In genomic region chr3:153161714-153162512, GRCh38 we compare ENCODE assay signal across 1 cellular context.
TF ChIP-seq lines count a peak whose summit lies in the region.

TSS of gene RAP2B (plus strand) at chr3:153162226. CDS start at chr3:153162694, 468 bp downstream.

TF ChIP-seq in K562, 482 proteins besides CTCF, POLR2A, EP300 and RAD21 (continued from another document and continues in another):
- no peak for TF ChIP-seq SRF (CRISPR knock-in tag; IDR thresholded peaks at IDR 0.05)
- TF ChIP-seq ZNF77 (CRISPR knock-in tag; IDR thresholded peaks at IDR 0.05) = no peak
- TF ChIP-seq NFATC3 (IDR thresholded peaks at IDR 0.05) = no peak
- TF ChIP-seq TBP (optimal IDR thresholded peaks at IDR 0.05; ENCODE audit: low read depth, low read length) = peak; percentile 85
- TF ChIP-seq ZNF561 (CRISPR knock-in tag; conservative IDR thresholded peaks at IDR 0.05) = no peak
- no peak for TF ChIP-seq ZNF133 (CRISPR knock-in tag; IDR thresholded peaks at IDR 0.05)
- no peak for TF ChIP-seq ZSCAN29 (IDR thresholded peaks at IDR 0.05)
- TF ChIP-seq ZNF644 (tag; IDR thresholded peaks at IDR 0.05; ENCODE audit: low read depth) = no peak
- TF ChIP-seq SRSF3 (IDR thresholded peaks at IDR 0.05; ENCODE audit: insufficient read depth, low read length) = no peak
- peak in 1 of 2 experiments; percentile 68; a peak in 1 of 4 replicates for TF ChIP-seq HDAC1 (IDR thresholded peaks at IDR 0.05)
- TF ChIP-seq RBM15 (IDR thresholded peaks at IDR 0.05; ENCODE audit: insufficient read depth, low read length) = no peak
- no peak for TF ChIP-seq BRD4 (IDR thresholded peaks at IDR 0.05)
- no peak for TF ChIP-seq XRCC3 (IDR thresholded peaks at IDR 0.05)
- no peak for TF ChIP-seq KLF1 (tag; IDR thresholded peaks at IDR 0.05)
- no peak for TF ChIP-seq TCF7 (IDR thresholded peaks at IDR 0.05; ENCODE audit: borderline replicate concordance)
- TF ChIP-seq SNRNP70 (optimal IDR thresholded peaks at IDR 0.05; ENCODE audit: low read depth, low read length) = no peak
- TF ChIP-seq ARNT (IDR thresholded peaks at IDR 0.05) = no peak
- TF ChIP-seq SIN3B (IDR thresholded peaks at IDR 0.05; ENCODE audit: low read depth) = peak; percentile 53
- TF ChIP-seq CBFB (CRISPR knock-in tag; IDR thresholded peaks at IDR 0.05) = no peak; the same call in 1 of the 2 replicates
- no peak for TF ChIP-seq DNMT1 (IDR thresholded peaks at IDR 0.05)
- TF ChIP-seq, protein P1, sequence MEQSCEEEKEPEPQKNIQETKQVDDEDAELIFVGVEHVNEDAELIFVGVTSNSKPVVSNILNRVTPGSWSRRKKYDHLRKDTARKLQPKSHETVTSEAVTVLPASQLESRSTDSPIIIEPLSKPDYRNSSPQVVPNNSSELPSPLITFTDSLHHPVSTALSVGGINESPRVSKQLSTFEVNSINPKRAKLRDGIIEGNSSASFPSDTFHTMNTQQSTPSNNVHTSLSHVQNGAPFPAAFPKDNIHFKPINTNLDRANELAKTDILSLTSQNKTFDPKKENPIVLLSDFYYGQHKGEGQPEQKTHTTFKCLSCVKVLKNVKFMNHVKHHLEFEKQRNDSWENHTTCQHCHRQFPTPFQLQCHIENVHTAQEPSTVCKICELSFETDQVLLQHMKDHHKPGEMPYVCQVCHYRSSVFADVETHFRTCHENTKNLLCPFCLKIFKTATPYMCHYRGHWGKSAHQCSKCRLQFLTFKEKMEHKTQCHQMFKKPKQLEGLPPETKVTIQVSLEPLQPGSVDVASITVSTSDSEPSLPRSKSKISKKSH (CRISPR knock-in tag; IDR thresholded peaks at IDR 0.05) = no peak
- TF ChIP-seq C11orf30 (IDR thresholded peaks at IDR 0.05; ENCODE audit: low read depth) = no peak
- 0 out of 2 replicates have a peak, but pooled peaks have one; percentile 6 for TF ChIP-seq RNF2 (IDR thresholded peaks at IDR 0.05)
- TF ChIP-seq MEF2A (IDR thresholded peaks at IDR 0.05; ENCODE audit: control insufficient read depth, low read depth, low read length) = peak; percentile 11; the same call in 1 of the 2 replicates
- TF ChIP-seq, protein P2, sequence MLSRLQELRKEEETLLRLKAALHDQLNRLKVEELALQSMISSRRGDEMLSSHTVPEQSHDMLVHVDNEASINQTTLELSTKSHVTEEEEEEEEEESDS (CRISPR knock-in tag; IDR thresholded peaks at IDR 0.05) = no peak
- TF ChIP-seq ZNF146 (CRISPR knock-in tag; IDR thresholded peaks at IDR 0.05; ENCODE audit: unreplicated experiment) = no peak
- TF ChIP-seq, protein P3, sequence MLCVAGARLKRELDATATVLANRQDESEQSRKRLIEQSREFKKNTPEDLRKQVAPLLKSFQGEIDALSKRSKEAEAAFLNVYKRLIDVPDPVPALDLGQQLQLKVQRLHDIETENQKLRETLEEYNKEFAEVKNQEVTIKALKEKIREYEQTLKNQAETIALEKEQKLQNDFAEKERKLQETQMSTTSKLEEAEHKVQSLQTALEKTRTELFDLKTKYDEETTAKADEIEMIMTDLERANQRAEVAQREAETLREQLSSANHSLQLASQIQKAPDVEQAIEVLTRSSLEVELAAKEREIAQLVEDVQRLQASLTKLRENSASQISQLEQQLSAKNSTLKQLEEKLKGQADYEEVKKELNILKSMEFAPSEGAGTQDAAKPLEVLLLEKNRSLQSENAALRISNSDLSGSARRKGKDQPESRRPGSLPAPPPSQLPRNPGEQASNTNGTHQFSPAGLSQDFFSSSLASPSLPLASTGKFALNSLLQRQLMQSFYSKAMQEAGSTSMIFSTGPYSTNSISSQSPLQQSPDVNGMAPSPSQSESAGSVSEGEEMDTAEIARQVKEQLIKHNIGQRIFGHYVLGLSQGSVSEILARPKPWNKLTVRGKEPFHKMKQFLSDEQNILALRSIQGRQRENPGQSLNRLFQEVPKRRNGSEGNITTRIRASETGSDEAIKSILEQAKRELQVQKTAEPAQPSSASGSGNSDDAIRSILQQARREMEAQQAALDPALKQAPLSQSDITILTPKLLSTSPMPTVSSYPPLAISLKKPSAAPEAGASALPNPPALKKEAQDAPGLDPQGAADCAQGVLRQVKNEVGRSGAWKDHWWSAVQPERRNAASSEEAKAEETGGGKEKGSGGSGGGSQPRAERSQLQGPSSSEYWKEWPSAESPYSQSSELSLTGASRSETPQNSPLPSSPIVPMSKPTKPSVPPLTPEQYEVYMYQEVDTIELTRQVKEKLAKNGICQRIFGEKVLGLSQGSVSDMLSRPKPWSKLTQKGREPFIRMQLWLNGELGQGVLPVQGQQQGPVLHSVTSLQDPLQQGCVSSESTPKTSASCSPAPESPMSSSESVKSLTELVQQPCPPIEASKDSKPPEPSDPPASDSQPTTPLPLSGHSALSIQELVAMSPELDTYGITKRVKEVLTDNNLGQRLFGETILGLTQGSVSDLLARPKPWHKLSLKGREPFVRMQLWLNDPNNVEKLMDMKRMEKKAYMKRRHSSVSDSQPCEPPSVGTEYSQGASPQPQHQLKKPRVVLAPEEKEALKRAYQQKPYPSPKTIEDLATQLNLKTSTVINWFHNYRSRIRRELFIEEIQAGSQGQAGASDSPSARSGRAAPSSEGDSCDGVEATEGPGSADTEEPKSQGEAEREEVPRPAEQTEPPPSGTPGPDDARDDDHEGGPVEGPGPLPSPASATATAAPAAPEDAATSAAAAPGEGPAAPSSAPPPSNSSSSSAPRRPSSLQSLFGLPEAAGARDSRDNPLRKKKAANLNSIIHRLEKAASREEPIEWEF (CRISPR knock-in tag; IDR thresholded peaks at IDR 0.05) = no peak
- no peak for TF ChIP-seq ZNF655 (CRISPR knock-in tag; IDR thresholded peaks at IDR 0.05)
- TF ChIP-seq CBX5 (IDR thresholded peaks at IDR 0.05; ENCODE audit: borderline replicate concordance, low read depth) = no peak
- TF ChIP-seq POLR2G (IDR thresholded peaks at IDR 0.05; ENCODE audit: low read depth, low read length) = peak; percentile 89
- no peak for TF ChIP-seq PHB (CRISPR knock-in tag; IDR thresholded peaks at IDR 0.05)
- 0 out of 2 replicates have a peak, but pooled peaks have one; percentile 35 for TF ChIP-seq TARDBP (IDR thresholded peaks at IDR 0.05)
- peak; percentile 45 for TF ChIP-seq HCFC1 (IDR thresholded peaks at IDR 0.05; ENCODE audit: low read depth, low read length)
- no peak for TF ChIP-seq FOXJ2 (tag; IDR thresholded peaks at IDR 0.05)
- TF ChIP-seq, protein P4, sequence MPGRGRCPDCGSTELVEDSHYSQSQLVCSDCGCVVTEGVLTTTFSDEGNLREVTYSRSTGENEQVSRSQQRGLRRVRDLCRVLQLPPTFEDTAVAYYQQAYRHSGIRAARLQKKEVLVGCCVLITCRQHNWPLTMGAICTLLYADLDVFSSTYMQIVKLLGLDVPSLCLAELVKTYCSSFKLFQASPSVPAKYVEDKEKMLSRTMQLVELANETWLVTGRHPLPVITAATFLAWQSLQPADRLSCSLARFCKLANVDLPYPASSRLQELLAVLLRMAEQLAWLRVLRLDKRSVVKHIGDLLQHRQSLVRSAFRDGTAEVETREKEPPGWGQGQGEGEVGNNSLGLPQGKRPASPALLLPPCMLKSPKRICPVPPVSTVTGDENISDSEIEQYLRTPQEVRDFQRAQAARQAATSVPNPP (IDR thresholded peaks at IDR 0.05; ENCODE audit: borderline replicate concordance, insufficient read depth, insufficient read length) = no peak
- TF ChIP-seq NR2C1 (IDR thresholded peaks at IDR 0.05) = no peak
- TF ChIP-seq NR2C1 (tag; IDR thresholded peaks at IDR 0.05) = no peak
- TF ChIP-seq, protein P5, sequence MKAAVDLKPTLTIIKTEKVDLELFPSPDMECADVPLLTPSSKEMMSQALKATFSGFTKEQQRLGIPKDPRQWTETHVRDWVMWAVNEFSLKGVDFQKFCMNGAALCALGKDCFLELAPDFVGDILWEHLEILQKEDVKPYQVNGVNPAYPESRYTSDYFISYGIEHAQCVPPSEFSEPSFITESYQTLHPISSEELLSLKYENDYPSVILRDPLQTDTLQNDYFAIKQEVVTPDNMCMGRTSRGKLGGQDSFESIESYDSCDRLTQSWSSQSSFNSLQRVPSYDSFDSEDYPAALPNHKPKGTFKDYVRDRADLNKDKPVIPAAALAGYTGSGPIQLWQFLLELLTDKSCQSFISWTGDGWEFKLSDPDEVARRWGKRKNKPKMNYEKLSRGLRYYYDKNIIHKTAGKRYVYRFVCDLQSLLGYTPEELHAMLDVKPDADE (conservative IDR thresholded peaks at IDR 0.05; ENCODE audit: control insufficient read depth, low read depth, low read length) = peak; percentile 67; the same call in 1 of the 2 replicates
- no peak for TF ChIP-seq XRCC4 (IDR thresholded peaks at IDR 0.05; ENCODE audit: extremely low read depth, insufficient read depth, insufficient read length)
- TF ChIP-seq ZNF143 (CRISPR knock-in tag; IDR thresholded peaks at IDR 0.05) = no peak
- TF ChIP-seq NFYB (IDR thresholded peaks at IDR 0.05; ENCODE audit: extremely low read depth, insufficient read length) = no peak
- TF ChIP-seq, protein P6, sequence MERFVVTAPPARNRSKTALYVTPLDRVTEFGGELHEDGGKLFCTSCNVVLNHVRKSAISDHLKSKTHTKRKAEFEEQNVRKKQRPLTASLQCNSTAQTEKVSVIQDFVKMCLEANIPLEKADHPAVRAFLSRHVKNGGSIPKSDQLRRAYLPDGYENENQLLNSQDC (CRISPR knock-in tag; IDR thresholded peaks at IDR 0.05) = no peak
- TF ChIP-seq FOXK2 (conservative IDR thresholded peaks at IDR 0.05 in 1 of 2, IDR thresholded peaks at IDR 0.05 in 1 of 2; ENCODE audit: low read depth in 2 of 2) = no peak
- no peak for TF ChIP-seq RUNX1 (IDR thresholded peaks at IDR 0.05; ENCODE audit: low read depth)
- no peak for TF ChIP-seq ZNF589 (CRISPR knock-in tag; IDR thresholded peaks at IDR 0.05; ENCODE audit: low read depth)
- TF ChIP-seq ZNF830 (CRISPR knock-in tag; IDR thresholded peaks at IDR 0.05) = no peak
- TF ChIP-seq ZNF347 (CRISPR knock-in tag; IDR thresholded peaks at IDR 0.05; ENCODE audit: low read depth) = no peak
- no peak for TF ChIP-seq ATF1 (CRISPR knock-in tag; IDR thresholded peaks at IDR 0.05)
- TF ChIP-seq ATF1 (tag; IDR thresholded peaks at IDR 0.05) = no peak
- TF ChIP-seq JUN (IDR thresholded peaks at IDR 0.05; ENCODE audit: borderline replicate concordance, low read depth, low read length) = no peak
- TF ChIP-seq JUN (CRISPR knock-in tag; IDR thresholded peaks at IDR 0.05; ENCODE audit: borderline replicate concordance) = no peak
- TF ChIP-seq CREM (IDR thresholded peaks at IDR 0.05; ENCODE audit: low read depth) = peak; percentile 68
- no peak for TF ChIP-seq ZNF695 (CRISPR knock-in tag; IDR thresholded peaks at IDR 0.05)
- no peak for TF ChIP-seq ZNF41 (CRISPR knock-in tag; conservative IDR thresholded peaks at IDR 0.05)
- TF ChIP-seq NUFIP1 (IDR thresholded peaks at IDR 0.05; ENCODE audit: partially characterized antibody) = no peak
- peak; percentile 46; the same call in 1 of the 2 replicates for TF ChIP-seq PML (IDR thresholded peaks at IDR 0.05; ENCODE audit: low read length)
- TF ChIP-seq THRA (IDR thresholded peaks at IDR 0.05) = no peak
- no peak for TF ChIP-seq ZNF398 (CRISPR knock-in tag; IDR thresholded peaks at IDR 0.05)
- no peak for TF ChIP-seq FOXA3 (CRISPR knock-in tag; conservative IDR thresholded peaks at IDR 0.05 in 1 of 2, IDR thresholded peaks at IDR 0.05 in 1 of 2)
- TF ChIP-seq CC2D1A (IDR thresholded peaks at IDR 0.05) = no peak
- no peak for TF ChIP-seq PATZ1 (CRISPR knock-in tag; IDR thresholded peaks at IDR 0.05; ENCODE audit: borderline replicate concordance)
- TF ChIP-seq SAFB (IDR thresholded peaks at IDR 0.05; ENCODE audit: borderline replicate concordance, low read depth, low read length) = peak; percentile 99
- TF ChIP-seq NFE2 (IDR thresholded peaks at IDR 0.05; ENCODE audit: low read depth) = 0 out of 2 replicates have a peak, but pooled peaks have one; percentile 17
- no peak for TF ChIP-seq ZNF282 (CRISPR knock-in tag; IDR thresholded peaks at IDR 0.05)
